ENCODE assay signal across 14 cellular contexts in the genomic region with DNA sequence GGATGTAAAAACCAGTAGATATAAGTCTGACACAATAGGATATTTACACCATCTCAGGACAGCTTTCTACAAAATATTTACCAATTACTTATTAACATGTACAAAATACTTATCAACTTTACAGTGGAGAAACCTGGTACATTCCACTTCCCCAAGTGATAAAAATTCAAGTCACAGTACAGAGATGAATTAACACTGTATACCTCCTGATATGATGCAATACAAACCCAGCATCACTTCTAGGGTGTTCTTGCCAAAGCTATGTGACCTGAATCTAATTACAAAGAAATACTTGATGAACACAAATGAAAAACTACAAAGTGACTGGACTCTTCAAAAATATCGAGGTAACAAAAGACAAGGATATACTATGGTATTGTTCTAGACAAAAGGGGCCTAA.
DNase-seq lines count a peak whose midpoint lies in the region; ATAC-seq, FAIRE-seq and TF ChIP-seq lines count a peak whose summit lies in the region.
"Had no signal": no experiment of that assay in that cellular context is flagged by ENCODE, and none has a peak within 500 bp of the region (broad histone marks: within the 10 kb centered on the region; RNA-seq: fewer than 3 reads in every experiment).

No MANE protein-coding gene starts in this region.

- peaks cover 0 to 1% of the 10 kb centered on the region in 2 experiments for H3K36me3 ChIP-seq in keratinocyte (ENCODE audit: control insufficient read depth in 2 of 2, extremely low read depth in 1 of 2, insufficient read depth in 2 of 2, low read length in 2 of 2)
- H3K36me3 ChIP-seq: upper lobe of right lung had no signal

- H3K4me3 Mint-ChIP-seq in activated T-helper 1 cell treated with anti-CD3 and anti-CD28 coated beads, Interleukin-12 subunit alpha, Interleukin-12 subunit beta, Interleukin-2, Interleukin-4 antibody, amounts not matched to agents 30 ng/mL and 10 ng/mL and 1 ng/mL, durations not matched to agents 14 hours and 24 hours and 36 hours, result no peak overlapping the region
- H3K4me3 Mint-ChIP-seq: endodermal cell had no signal

- dilution Hi-C loops in keratinocyte (cut with MboI; ENCODE audit: extremely low pct_ligation_motif_present, low sequenced_read_pairs), result no loop called here

- H3K9me3 Mint-ChIP-seq in activated T-helper 1 cell treated with anti-CD3 and anti-CD28 coated beads, Interleukin-12 subunit alpha, Interleukin-12 subunit beta, Interleukin-2, Interleukin-4 antibody, amounts not matched to agents 30 ng/mL and 10 ng/mL and 1 ng/mL, durations not matched to agents 14 hours and 24 hours and 36 hours, result peaks cover 33% of the 10 kb centered on the region

- no peaks in the 10 kb centered on the region for H3K27me3 ChIP-seq in keratinocyte (ENCODE audit: control insufficient read depth, extremely low read depth, insufficient read depth, low read length)
- H3K27me3 ChIP-seq: body of pancreas, upper lobe of right lung had no signal

- peaks cover 3% of the 10 kb centered on the region for H3K27me3 Mint-ChIP-seq in activated T-helper 1 cell treated with anti-CD3 and anti-CD28 coated beads, Interleukin-12 subunit alpha, Interleukin-12 subunit beta, Interleukin-2, Interleukin-4 antibody, amounts not matched to agents 30 ng/mL and 10 ng/mL and 1 ng/mL, durations not matched to agents 14 hours and 24 hours and 36 hours (ENCODE audit: insufficient read depth)

- peak overlapping the region; percentile 49 for H3K4me2 ChIP-seq in keratinocyte (ENCODE audit: control insufficient read depth, extremely low read depth, insufficient read depth, low read depth, low read length)

- H3K9ac ChIP-seq in keratinocyte (ENCODE audit: control insufficient read depth, extremely low read depth, insufficient read depth, low read length), result no peak overlapping the region

- H3K27ac ChIP-seq in keratinocyte (ENCODE audit: control insufficient read depth, insufficient read depth, low read length), result peak overlapping the region; percentile 61
- H3K27ac ChIP-seq: body of pancreas, upper lobe of right lung had no signal

- H3K27ac Mint-ChIP-seq in activated T-helper 1 cell treated with anti-CD3 and anti-CD28 coated beads, Interleukin-12 subunit alpha, Interleukin-12 subunit beta, Interleukin-2, Interleukin-4 antibody, amounts not matched to agents 30 ng/mL and 10 ng/mL and 1 ng/mL, durations not matched to agents 14 hours and 24 hours and 36 hours, result peak overlapping the region; percentile 27
- H3K27ac Mint-ChIP-seq: endodermal cell had no signal

- H3K36me3 Mint-ChIP-seq in activated T-helper 1 cell treated with anti-CD3 and anti-CD28 coated beads, Interleukin-12 subunit alpha, Interleukin-12 subunit beta, Interleukin-2, Interleukin-4 antibody, amounts not matched to agents 30 ng/mL and 10 ng/mL and 1 ng/mL, durations not matched to agents 14 hours and 24 hours and 36 hours (ENCODE audit: low read depth), result peaks cover 22% of the 10 kb centered on the region

- no peaks in the 10 kb centered on the region for H4K20me1 ChIP-seq in keratinocyte (ENCODE audit: control insufficient read depth, extremely low read depth, insufficient read depth, low read length)

- no peak for DNase-seq in activated CD4-positive, CD25-positive, alpha-beta regulatory T cell treated with anti-CD3 and anti-CD28 coated beads, Interleukin-2, amount 50 U/mL, for 72 hours
- no peak for DNase-seq in activated T-helper 1 cell treated with anti-CD3 and anti-CD28 coated beads, Interleukin-12 subunit alpha, Interleukin-12 subunit beta, Interleukin-2, Interleukin-4 antibody, amounts not matched to agents 30 ng/mL and 10 ng/mL and 1 ng/mL, durations not matched to agents 14 hours and 24 hours and 36 hours (ENCODE audit: low spot score)
- DNase-seq in keratinocyte (ENCODE audit: low read depth, low spot score) (no peak), AG08396 (ENCODE audit: low spot score) (no peak), amniotic stem cell (lab: John Stamatoyannopoulos, UW) (no peak), iPS-NIHi11 (ENCODE audit: low spot score) (no peak)
- DNase-seq: body of pancreas; endodermal cell; NCI-H510A treated with DMSO at 0.1 percent for 48 hours; stimulated activated CD8-positive, alpha-beta memory T cell treated with anti-CD3 and anti-CD28 coated beads, Interleukin-4, amount 100 ng/mL, for 48 hours; T-helper 9 cell; upper lobe of right lung had no signal

- peak overlapping the region; percentile 46 for H2AFZ ChIP-seq in keratinocyte (ENCODE audit: control insufficient read depth, low read length)

- peak overlapping the region in 1 of 3 experiments; percentile 43 for H3K4me3 ChIP-seq in keratinocyte (ENCODE audit: control insufficient read depth in 2 of 3, extremely low read depth in 1 of 3, insufficient read depth in 2 of 3, low read depth in 1 of 3, low read length in 3 of 3)
- H3K4me3 ChIP-seq: body of pancreas, upper lobe of right lung had no signal

- no peaks in the 10 kb centered on the region for H3K79me2 ChIP-seq in keratinocyte (ENCODE audit: control insufficient read depth, insufficient read depth, low read length)

- H3K9me1 ChIP-seq in keratinocyte (ENCODE audit: control insufficient read depth, extremely low read depth, insufficient read depth, low read length), result no peaks in the 10 kb centered on the region

- no peak for TF ChIP-seq CTCF in keratinocyte (optimal IDR thresholded peaks at IDR 0.05 in 1 of 3, IDR thresholded peaks at IDR 0.05 in 1 of 3, conservative IDR thresholded peaks at IDR 0.05 in 1 of 3; ENCODE audit: extremely low read depth in 1 of 3, insufficient read depth in 2 of 3, low read length in 3 of 3)

- ATAC-seq in activated CD4-positive, CD25-positive, alpha-beta regulatory T cell treated with anti-CD3 and anti-CD28 coated beads, Interleukin-2, amount 50 U/mL, for 24 hours, result peak; percentile 41 to 42
- peak; percentile 27 for ATAC-seq in HG02642 (IDR thresholded peaks at IDR 0.05; ENCODE audit: poor library complexity, unreplicated experiment)
- ATAC-seq: body of pancreas, upper lobe of right lung had no signal

- peaks cover 11% of the 10 kb centered on the region for H3K9me3 ChIP-seq in keratinocyte (ENCODE audit: control insufficient read depth, low read depth, low read length)

- intact Hi-C loops in activated T-helper 1 cell treated with anti-CD3 and anti-CD28 coated beads, Interleukin-12 subunit alpha, Interleukin-12 subunit beta, Interleukin-2, Interleukin-4 antibody, amounts not matched to agents 30 ng/mL and 10 ng/mL and 1 ng/mL, durations not matched to agents 14 hours and 24 hours and 36 hours (cut with micrococcal nuclease), result loop anchor here (1.0 kb wide), 3 partner anchors 16 to 621 kb away; no protein-coding TSS in a partner anchor

- no peak for FAIRE-seq in keratinocyte (lab: Jason Lieb, UNC)

- H3K4me1 Mint-ChIP-seq in activated T-helper 1 cell treated with anti-CD3 and anti-CD28 coated beads, Interleukin-12 subunit alpha, Interleukin-12 subunit beta, Interleukin-2, Interleukin-4 antibody, amounts not matched to agents 30 ng/mL and 10 ng/mL and 1 ng/mL, durations not matched to agents 14 hours and 24 hours and 36 hours (ENCODE audit: low read depth), result peaks cover 17% of the 10 kb centered on the region
- H3K4me1 Mint-ChIP-seq: endodermal cell had no signal

- H3K4me1 ChIP-seq in keratinocyte (ENCODE audit: control insufficient read depth, extremely low read depth, insufficient read depth, low read length), result peaks cover 20% of the 10 kb centered on the region
- H3K4me1 ChIP-seq: body of pancreas, upper lobe of right lung had no signal
